ENCODE assay signal across 1 cellular context in the genomic region with DNA sequence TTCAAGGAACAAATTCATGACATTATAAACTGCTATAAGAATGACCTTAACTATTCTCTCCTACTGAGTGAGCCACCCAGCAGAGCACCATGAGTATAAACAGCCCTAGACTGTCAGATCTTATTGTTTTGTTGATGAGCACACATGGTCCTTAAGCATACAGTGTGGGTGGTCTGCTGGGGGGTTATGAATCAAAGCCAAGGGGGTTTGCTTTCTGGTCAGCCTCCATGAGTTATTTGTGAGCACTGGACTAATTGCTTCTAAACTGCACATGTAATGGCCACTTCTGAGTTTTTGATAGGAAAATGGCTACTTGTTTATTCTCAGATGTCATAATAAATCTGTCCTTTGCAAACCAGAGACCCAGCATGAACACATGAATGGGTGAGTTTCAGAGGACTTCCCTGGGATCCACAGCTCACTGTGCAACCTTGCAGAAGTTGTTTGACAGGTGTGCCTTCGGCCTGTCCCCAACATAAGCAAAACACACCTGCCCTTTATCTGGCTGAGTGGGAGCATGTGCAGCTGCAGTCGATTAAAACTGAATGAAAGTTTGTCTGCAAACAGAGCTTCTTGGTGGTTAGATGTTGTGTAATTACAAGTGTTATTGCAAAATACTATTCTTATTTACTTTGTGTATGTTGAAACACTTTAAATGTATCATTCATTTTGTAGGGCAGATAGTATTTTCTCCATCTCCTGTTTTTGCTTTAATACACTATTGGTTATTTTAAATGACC.
TF ChIP-seq lines count a peak whose summit lies in the region.

No MANE protein-coding gene starts in this region.

TF ChIP-seq in H1, 55 proteins besides CTCF, POLR2A, EP300 and RAD21 (continued from another document):
- TF ChIP-seq, protein P1, sequence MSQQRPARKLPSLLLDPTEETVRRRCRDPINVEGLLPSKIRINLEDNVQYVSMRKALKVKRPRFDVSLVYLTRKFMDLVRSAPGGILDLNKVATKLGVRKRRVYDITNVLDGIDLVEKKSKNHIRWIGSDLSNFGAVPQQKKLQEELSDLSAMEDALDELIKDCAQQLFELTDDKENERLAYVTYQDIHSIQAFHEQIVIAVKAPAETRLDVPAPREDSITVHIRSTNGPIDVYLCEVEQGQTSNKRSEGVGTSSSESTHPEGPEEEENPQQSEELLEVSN (IDR thresholded peaks at IDR 0.05) = no peak
- TF ChIP-seq YY1 (IDR thresholded peaks at IDR 0.05; ENCODE audit: low read depth, low read length) = no peak
